ENCODE assay signal across 1 cellular context in the genomic region with DNA sequence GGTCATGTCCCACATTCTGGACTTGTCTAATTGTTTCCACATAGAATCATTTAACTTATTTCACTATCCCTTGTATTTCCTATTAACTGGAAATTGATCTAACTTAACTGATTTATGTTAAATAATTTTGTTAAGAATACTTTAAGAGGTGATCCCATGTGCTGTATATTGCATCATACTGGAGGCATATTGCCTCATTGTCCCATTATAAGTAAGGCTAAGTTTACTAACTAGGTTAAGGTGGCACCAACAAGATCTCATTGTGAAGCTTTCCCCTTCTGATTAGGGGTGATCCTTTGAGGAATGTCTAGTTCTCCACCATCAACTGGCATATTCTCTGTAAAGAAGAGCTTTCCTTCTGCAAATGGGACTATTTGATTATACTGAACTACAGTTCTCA.
TF ChIP-seq lines count a peak whose summit lies in the region.

No MANE protein-coding gene starts in this region.

TF ChIP-seq in IMR-90, 13 proteins besides CTCF, POLR2A, EP300 and RAD21:
- TF ChIP-seq BHLHE40 (IDR thresholded peaks at IDR 0.05; ENCODE audit: low read depth, low read length) (no peak), CEBPB (IDR thresholded peaks at IDR 0.05; ENCODE audit: low read depth, low read length) (peak; percentile 98)
TF ChIP-seq in IMR-90: peak in this region for 1.
